ENCODE assay signal across 12 cellular contexts in genomic region chr10:48804740-48805182, GRCh38.
DNase-seq lines count a peak whose midpoint lies in the region; ATAC-seq and TF ChIP-seq lines count a peak whose summit lies in the region.
"Had no signal": no experiment of that assay in that cellular context is flagged by ENCODE, and none has a peak within 500 bp of the region (broad histone marks: within the 10 kb centered on the region; RNA-seq: fewer than 3 reads in every experiment).

No MANE protein-coding gene starts in this region.

- peaks cover 11% of the 10 kb centered on the region for H3K36me3 Mint-ChIP-seq in activated CD4-positive, alpha-beta T cell treated with anti-CD3 and anti-CD28 coated beads, Interleukin-2, amount 10 ng/mL, durations not matched to agents 7 days and 5 days (ENCODE audit: low read depth)
- peaks cover 5% of the 10 kb centered on the region for H3K36me3 Mint-ChIP-seq in activated naive CD8-positive, alpha-beta T cell

- no peak for ATAC-seq in GM21360 (IDR thresholded peaks at IDR 0.05; ENCODE audit: unreplicated experiment)
- ATAC-seq: gastroesophageal sphincter, Panc1 had no signal

- intact Hi-C loops in vagina (cut with DNase I), result no loop called here

- H3K4me3 Mint-ChIP-seq in activated CD4-positive, alpha-beta T cell treated with anti-CD3 and anti-CD28 coated beads, Interleukin-2, amount 10 ng/mL, durations not matched to agents 7 days and 5 days, result peak overlapping the region; percentile 27
- H3K4me3 Mint-ChIP-seq in activated naive CD8-positive, alpha-beta T cell, result no peak overlapping the region
- H3K4me3 Mint-ChIP-seq: central memory CD8-positive, alpha-beta T cell; HFFc6 had no signal

- CTCF ChIA-PET in activated CD4-positive, alpha-beta T cell treated with anti-CD3 and anti-CD28 coated beads, Interleukin-2, amount 10 ng/mL, durations not matched to agents 7 days and 5 days (lab: Charles Lee), result interaction anchor here (1.2 kb wide), 1 partner anchor 10 kb away, joined by 3 read pairs; no protein-coding TSS in a partner anchor

- H3K36me3 ChIP-seq in skeletal muscle tissue (ENCODE audit: control insufficient read depth in 3 of 3, insufficient read depth in 3 of 3, low read length in 3 of 3), result no peaks in the 10 kb centered on the region
- H3K36me3 ChIP-seq in vagina, result no peaks in the 10 kb centered on the region
- H3K36me3 ChIP-seq: gastroesophageal sphincter had no signal

- no peak for TF ChIP-seq POLR2A in vagina (IDR thresholded peaks at IDR 0.05)

- POLR2A ChIA-PET in activated CD4-positive, alpha-beta T cell treated with anti-CD3 and anti-CD28 coated beads, Interleukin-2, amount 10 ng/mL, durations not matched to agents 7 days and 5 days (lab: Charles Lee), result no interaction called here

- peaks cover 82% of the 10 kb centered on the region for H3K4me1 Mint-ChIP-seq in activated CD4-positive, alpha-beta T cell treated with anti-CD3 and anti-CD28 coated beads, Interleukin-2, amount 10 ng/mL, durations not matched to agents 7 days and 5 days
- H3K4me1 Mint-ChIP-seq in activated naive CD8-positive, alpha-beta T cell (ENCODE audit: low read depth), result peaks cover 54% of the 10 kb centered on the region

- H3K4me3 ChIP-seq in Jurkat, Clone E6-1 (ENCODE audit: low read length), result no peak overlapping the region
- no peak overlapping the region for H3K4me3 ChIP-seq in skeletal muscle tissue (ENCODE audit: low read length in 3 of 3)
- H3K4me3 ChIP-seq in vagina, result no peak overlapping the region
- H3K4me3 ChIP-seq: gastroesophageal sphincter had no signal

- H3K9me3 Mint-ChIP-seq in activated CD4-positive, alpha-beta T cell treated with anti-CD3 and anti-CD28 coated beads, Interleukin-2, amount 10 ng/mL, durations not matched to agents 7 days and 5 days, result peaks cover 6% of the 10 kb centered on the region
- H3K9me3 Mint-ChIP-seq in activated naive CD8-positive, alpha-beta T cell (ENCODE audit: low read depth), result peaks cover 5% of the 10 kb centered on the region
- H3K9me3 Mint-ChIP-seq: HFFc6 had no signal

- H3K27me3 Mint-ChIP-seq in activated CD4-positive, alpha-beta T cell treated with anti-CD3 and anti-CD28 coated beads, Interleukin-2, amount 10 ng/mL, durations not matched to agents 7 days and 5 days, result no peaks in the 10 kb centered on the region
- no peaks in the 10 kb centered on the region for H3K27me3 Mint-ChIP-seq in activated naive CD8-positive, alpha-beta T cell
- H3K27me3 Mint-ChIP-seq: central memory CD8-positive, alpha-beta T cell had no signal

- H3K27ac Mint-ChIP-seq in activated CD4-positive, alpha-beta T cell treated with anti-CD3 and anti-CD28 coated beads, Interleukin-2, amount 10 ng/mL, durations not matched to agents 7 days and 5 days, result peak overlapping the region; percentile 90
- H3K27ac Mint-ChIP-seq in activated naive CD8-positive, alpha-beta T cell, result peak overlapping the region; percentile 2
- H3K27ac Mint-ChIP-seq: HFFc6 had no signal

- peak; percentile 53 for DNase-seq in activated CD4-positive, alpha-beta T cell treated with anti-CD3 and anti-CD28 coated beads, Interleukin-2, amount 10 ng/mL, durations not matched to agents 7 days and 5 days
- no peak for DNase-seq in activated CD4-positive, alpha-beta T cell treated with anti-CD3 and anti-CD28 coated beads, Interleukin-2, amount 50 U/mL, for 48 hours
- peak; percentile 70 for DNase-seq in Jurkat, Clone E6-1 (ENCODE audit: low read depth, low spot score)
- DNase-seq in vagina (ENCODE audit: extremely low spot score in 2 of 2), result no peak
- no peak for DNase-seq in stimulated activated CD4-positive, alpha-beta T cell treated with anti-CD3 and anti-CD28 coated beads, Interleukin-4, amount 100 ng/mL, for 4 hours
- DNase-seq: HFFc6 had no signal

- H3K27me3 ChIP-seq in skeletal muscle tissue (ENCODE audit: control insufficient read depth in 3 of 3, insufficient read depth in 3 of 3, low read length in 3 of 3) (no peaks in the 10 kb centered on the region), vagina (no peaks in the 10 kb centered on the region)
- H3K27me3 ChIP-seq: gastroesophageal sphincter had no signal

- H3K9me3 ChIP-seq in skeletal muscle tissue (ENCODE audit: control insufficient read depth in 3 of 3, low read length in 3 of 3), result no peaks in the 10 kb centered on the region
- H3K9me3 ChIP-seq in vagina, result no peaks in the 10 kb centered on the region
- H3K9me3 ChIP-seq: gastroesophageal sphincter had no signal

- H3K27ac ChIP-seq in skeletal muscle tissue (ENCODE audit: low read depth, low read length), result peak overlapping the region; percentile 36
- H3K27ac ChIP-seq in vagina, result no peak overlapping the region

- H3K4me1 ChIP-seq in skeletal muscle tissue (ENCODE audit: control insufficient read depth in 3 of 3, insufficient read depth in 3 of 3, low read length in 3 of 3) (peaks cover 0 to 10% (median 4%) of the 10 kb centered on the region in 3 donors), vagina (no peaks in the 10 kb centered on the region)

- no peak for TF ChIP-seq CTCF in vagina (IDR thresholded peaks at IDR 0.05)

- H3K9ac ChIP-seq in skeletal muscle tissue (ENCODE audit: low read depth in 1 of 3, low read length in 3 of 3), result no peak overlapping the region

Comparison
In these comparisons a context has a peak if more than half of its experiments do, and no peak if none do; other contexts are left out.
1. DNase-seq: peak in activated CD4-positive, alpha-beta T cell treated with anti-CD3 and anti-CD28 coated beads, Interleukin-2, amount 10 ng/mL, durations not matched to agents 7 days and 5 days (single experiment) and Jurkat, Clone E6-1 (single experiment); none in activated CD4-positive, alpha-beta T cell treated with anti-CD3 and anti-CD28 coated beads, Interleukin-2, amount 50 U/mL, for 48 hours (0 of 2), vagina (0 of 2) and stimulated activated CD4-positive, alpha-beta T cell treated with anti-CD3 and anti-CD28 coated beads, Interleukin-4, amount 100 ng/mL, for 4 hours (0 of 2).